In genomic region chr4:122458625-122459024, GRCh38 we compare ENCODE assay signal across 8 cellular contexts. TPM values are rescaled to one million over a fixed set of nuclear protein-coding genes. Genes with fewer than 3 reads are reported as not detected.
DNase-seq lines count a peak whose midpoint lies in the region; ATAC-seq, FAIRE-seq and TF ChIP-seq lines count a peak whose summit lies in the region.

No MANE protein-coding gene starts in this region.

- peak overlapping the region; percentile 64 for H3K4me3 ChIP-seq in astrocyte (ENCODE audit: insufficient read depth, low read depth, low read length)

- no peaks in the 10 kb centered on the region for H3K9me3 Mint-ChIP-seq in astrocyte (ENCODE audit: unreplicated experiment)
- H3K9me3 Mint-ChIP-seq in glutamatergic neuron (ENCODE audit: unreplicated experiment), result no peaks in the 10 kb centered on the region

- H3K36me3 ChIP-seq in astrocyte (ENCODE audit: insufficient read depth, low read length), result no peaks in the 10 kb centered on the region

- no peaks in the 10 kb centered on the region for H3K36me3 Mint-ChIP-seq in astrocyte (ENCODE audit: low read depth, unreplicated experiment)
- H3K36me3 Mint-ChIP-seq in glutamatergic neuron (ENCODE audit: unreplicated experiment), result no peaks in the 10 kb centered on the region

- TF ChIP-seq CTCF in astrocyte (IDR thresholded peaks at IDR 0.05; ENCODE audit: insufficient read depth, low read depth, low read length), result no peak
- no peak for TF ChIP-seq CTCF in glutamatergic neuron (IDR thresholded peaks at IDR 0.05; ENCODE audit: partially characterized antibody, unreplicated experiment)

- H3K27me3 ChIP-seq in astrocyte (ENCODE audit: insufficient read depth, low read length), result no peaks in the 10 kb centered on the region

- H3K9ac ChIP-seq in astrocyte (ENCODE audit: low read length), result peak overlapping the region; percentile 68

- no peak overlapping the region for H3K27ac Mint-ChIP-seq in astrocyte (ENCODE audit: unreplicated experiment)
- H3K27ac Mint-ChIP-seq in glutamatergic neuron (ENCODE audit: unreplicated experiment), result no peak overlapping the region

- H4K20me1 ChIP-seq in astrocyte (ENCODE audit: insufficient read depth, low read length), result no peaks in the 10 kb centered on the region

- H3K27ac ChIP-seq in astrocyte (ENCODE audit: low read depth, low read length), result peak overlapping the region; percentile 6

- DNase-seq in OCI-M1 (lab: John Stamatoyannopoulos, UW) (peak; percentile 85), astrocyte (ENCODE audit: low read depth) (peak; percentile 26), renal cortical epithelial cell (ENCODE audit: low read depth) (peak; percentile 75), frontal cortex (ENCODE audit: low spot score in 2 of 2) (no peak), glutamatergic neuron (no peak)
- no peak for DNase-seq in activated CD4-positive, CD25-positive, alpha-beta regulatory T cell treated with anti-CD3 and anti-CD28 coated beads, Interleukin-2, amount 50 U/mL, for 72 hours

- H3K4me3 Mint-ChIP-seq in astrocyte (ENCODE audit: unreplicated experiment) (no peak overlapping the region), glutamatergic neuron (ENCODE audit: unreplicated experiment) (no peak overlapping the region)

- FAIRE-seq in astrocyte (lab: Jason Lieb, UNC), result no peak
- FAIRE-seq in frontal cortex (lab: Jason Lieb, UNC), result no peak

- ATAC-seq in GM18498 (IDR thresholded peaks at IDR 0.05; ENCODE audit: unreplicated experiment) (peak; percentile 96), HG02623 (IDR thresholded peaks at IDR 0.05; ENCODE audit: unreplicated experiment) (peak; percentile 72)

- H3K4me2 ChIP-seq in astrocyte (ENCODE audit: low read length), result peak overlapping the region; percentile 91

- no peaks in the 10 kb centered on the region for H3K9me3 ChIP-seq in astrocyte (ENCODE audit: insufficient read depth, low read depth, low read length)

- no peaks in the 10 kb centered on the region for H3K79me2 ChIP-seq in astrocyte (ENCODE audit: insufficient read depth, low read length)

- H3K4me1 Mint-ChIP-seq in astrocyte (ENCODE audit: low read depth, unreplicated experiment) (peaks cover 8% of the 10 kb centered on the region), glutamatergic neuron (ENCODE audit: low read depth, unreplicated experiment) (no peaks in the 10 kb centered on the region)

- H2AFZ ChIP-seq in astrocyte (ENCODE audit: low read depth, low read length), result peak overlapping the region; percentile 73

- H3K4me1 ChIP-seq in astrocyte (ENCODE audit: insufficient read depth, low read length), result peaks cover 4% of the 10 kb centered on the region

- H3K27me3 Mint-ChIP-seq in astrocyte (ENCODE audit: low read depth, unreplicated experiment) (no peaks in the 10 kb centered on the region), glutamatergic neuron (ENCODE audit: unreplicated experiment) (no peaks in the 10 kb centered on the region)

RNA-seq across cellular contexts. Expression of gene IL2, which starts 2.1 kb away (rescaled TPM):
- total RNA-seq in astrocyte, result not detected in 2 replicates
- total RNA-seq in renal cortical epithelial cell, result not detected in 2 replicates
- total RNA-seq in frontal cortex, result not detected
- total RNA-seq in glutamatergic neuron (ENCODE audit: unreplicated experiment), result not detected

Comparison
In these comparisons a context has a peak if more than half of its experiments do, and no peak if none do; other contexts are left out.
1. DNase-seq: peak in OCI-M1 (single experiment), astrocyte (single experiment) and renal cortical epithelial cell (single experiment); none in activated CD4-positive, CD25-positive, alpha-beta regulatory T cell treated with anti-CD3 and anti-CD28 coated beads, Interleukin-2, amount 50 U/mL, for 72 hours (single experiment), frontal cortex (0 of 2) and glutamatergic neuron (single experiment).